ENCODE assay signal across 9 cellular contexts in genomic region chr12:5796171-5797091, GRCh38.
A peak's percentile ranks its signal among the peaks of the same experiment; 100 is the strongest.
DNase-seq lines count a peak whose midpoint lies in the region; ATAC-seq and TF ChIP-seq lines count a peak whose summit lies in the region.
"Had no signal": no experiment of that assay in that cellular context is flagged by ENCODE, and none has a peak within 500 bp of the region (broad histone marks: within the 10 kb centered on the region; RNA-seq: fewer than 3 reads in every experiment).

No MANE protein-coding gene starts in this region.

- TF ChIP-seq CTCF in mammary epithelial cell (conservative IDR thresholded peaks at IDR 0.05 in 1 of 2, IDR thresholded peaks at IDR 0.05 in 1 of 2; ENCODE audit: extremely low read depth in 1 of 2, insufficient read depth in 1 of 2, low read depth in 1 of 2, low read length in 2 of 2) (peak; percentile 14 to 30), MCF 10A (IDR thresholded peaks at IDR 0.05; ENCODE audit: unreplicated experiment) (no peak), PC-3 (conservative IDR thresholded peaks at IDR 0.05; ENCODE audit: low read depth, low read length) (peak; percentile 58)

- H3K27ac ChIP-seq in mammary epithelial cell (ENCODE audit: insufficient read depth, low read depth, low read length) = no peak overlapping the region
- no peak overlapping the region for H3K27ac ChIP-seq in PC-3 (ENCODE audit: low read length)
- no peak overlapping the region for H3K27ac ChIP-seq in caudate nucleus (ENCODE audit: low read depth, low read length)

- no peaks in the 10 kb centered on the region for H3K9me2 ChIP-seq in PC-3 (replicated peaks; ENCODE audit: low read length)

- intact Hi-C loops in mammary epithelial cell (cut with micrococcal nuclease) (no loop called here), MCF 10A (cut with micrococcal nuclease) (no loop called here), PC-3 (cut with micrococcal nuclease) (no loop called here)

- no peak overlapping the region for H3K9ac ChIP-seq in mammary epithelial cell (ENCODE audit: insufficient read depth, low read length)
- H3K9ac ChIP-seq in PC-3 (ENCODE audit: low read length) = no peak overlapping the region

- no peak overlapping the region for H3K4me2 ChIP-seq in mammary epithelial cell (ENCODE audit: insufficient read depth, low read depth, low read length)
- no peak overlapping the region for H3K4me2 ChIP-seq in PC-3 (ENCODE audit: low read length)

- H3K27ac Mint-ChIP-seq in MCF 10A (ENCODE audit: low read depth, unreplicated experiment) = no peak overlapping the region

- H3K4me3 Mint-ChIP-seq in MCF 10A (ENCODE audit: unreplicated experiment) = no peak overlapping the region
- H3K4me3 Mint-ChIP-seq: activated T-cell treated with anti-CD3 and anti-CD28 coated beads, Interleukin-2, amount 50 U/mL, for 4 hours had no signal

- dilution Hi-C loops in mammary epithelial cell (cut with HindIII; ENCODE audit: low sequenced_read_pairs) = no loop called here

- H3K27me3 Mint-ChIP-seq in MCF 10A (ENCODE audit: insufficient read depth, unreplicated experiment) = no peaks in the 10 kb centered on the region

- no peaks in the 10 kb centered on the region for H3K4me1 ChIP-seq in mammary epithelial cell (ENCODE audit: insufficient read depth, low read length)
- no peaks in the 10 kb centered on the region for H3K4me1 ChIP-seq in PC-3 (ENCODE audit: insufficient read depth, low read length)

- DNase-seq in mammary epithelial cell = no peak
- no peak for DNase-seq in MCF 10A (ENCODE audit: unreplicated experiment)
- peak; percentile 22 for DNase-seq in PC-3
- peak; percentile 44 for DNase-seq in glomerular visceral epithelial cell (ENCODE audit: extremely low spot score)
- peak in 2 of 3 donors; percentile 2 to 8 for DNase-seq in stimulated activated CD4-positive, alpha-beta T cell treated with anti-CD3 and anti-CD28 coated beads, Interleukin-12 subunit alpha, Interleukin-12 subunit beta, amount 100 ng/mL, for 48 hours (ENCODE audit: low read depth in 2 of 3, low spot score in 1 of 3)
- DNase-seq in caudate nucleus (lab: John Stamatoyannopoulos, UW) = no peak
- DNase-seq: activated T-cell treated with anti-CD3 and anti-CD28 coated beads, Interleukin-2, amount 50 U/mL, for 4 hours had no signal

- H3F3A ChIP-seq in PC-3 (ENCODE audit: low read length, unreplicated experiment) = no peaks in the 10 kb centered on the region

- no peaks in the 10 kb centered on the region for H3K27me3 ChIP-seq in mammary epithelial cell (ENCODE audit: insufficient read depth, low read length)
- H3K27me3 ChIP-seq in PC-3 (ENCODE audit: low read length) = no peaks in the 10 kb centered on the region

- no peak overlapping the region for H3K4me3 ChIP-seq in mammary epithelial cell (replicated peaks in 1 of 3; ENCODE audit: insufficient read depth in 1 of 3, low read depth in 2 of 3, low read length in 3 of 3)
- H3K4me3 ChIP-seq in PC-3 (ENCODE audit: low read length) = no peak overlapping the region

- H4K20me1 ChIP-seq in mammary epithelial cell (ENCODE audit: insufficient read depth, low read length) (no peaks in the 10 kb centered on the region), PC-3 (ENCODE audit: low read length) (no peaks in the 10 kb centered on the region)

- POLR2A ChIA-PET in MCF 10A (lab: Yijun Ruan, JAX) = no interaction called here
- POLR2A ChIA-PET in PC-3 (lab: Charles Lee; ENCODE audit: unreplicated experiment) = no interaction called here

- in situ Hi-C loops in mammary epithelial cell (cut with MboI; ENCODE audit: low sequenced_read_pairs in 2 of 2) = no loop called here

- H3K79me2 ChIP-seq in mammary epithelial cell (ENCODE audit: insufficient read depth, low read length) = no peaks in the 10 kb centered on the region
- H3K79me2 ChIP-seq in PC-3 (ENCODE audit: low read length) = no peaks in the 10 kb centered on the region

- no peaks in the 10 kb centered on the region for H3K4me1 Mint-ChIP-seq in MCF 10A (ENCODE audit: insufficient read depth, unreplicated experiment)

- H3K9me3 Mint-ChIP-seq in MCF 10A (ENCODE audit: unreplicated experiment) = peaks cover 25% of the 10 kb centered on the region
- H3K9me3 Mint-ChIP-seq: activated T-cell treated with anti-CD3 and anti-CD28 coated beads, Interleukin-2, amount 50 U/mL, for 4 hours had no signal

- WGBS in mammary epithelial cell (ENCODE audit: low coverage, missing lambda C conversion rate) = 73% methylated on average over 19 of the region's 19 CpGs

- no peak overlapping the region for H2AFZ ChIP-seq in mammary epithelial cell (ENCODE audit: low read depth, low read length)
- no peak overlapping the region for H2AFZ ChIP-seq in PC-3 (ENCODE audit: low read length)

- CTCF ChIA-PET in mammary epithelial cell (lab: Charles Lee; ENCODE audit: low non-redundant PET) (no interaction called here), MCF 10A (lab: Yijun Ruan, JAX) (interaction anchor here (0.6 to 0.9 kb wide), 5 partner anchors 11 to 358 kb away, joined by 3 read pairs; no protein-coding TSS in a partner anchor), PC-3 (lab: Charles Lee) (no interaction called here)

- H3K36me3 ChIP-seq in mammary epithelial cell (ENCODE audit: insufficient read depth, low read length) = no peaks in the 10 kb centered on the region
- no peaks in the 10 kb centered on the region for H3K36me3 ChIP-seq in PC-3 (ENCODE audit: low read depth, low read length)

- H3K9me3 ChIP-seq in mammary epithelial cell (replicated peaks; ENCODE audit: insufficient read depth, low read length) (peaks cover 16% of the 10 kb centered on the region), PC-3 (ENCODE audit: low read length) (no peaks in the 10 kb centered on the region)

- no peak for ATAC-seq in PC-3
- no peak for ATAC-seq in GM21825 (IDR thresholded peaks at IDR 0.05; ENCODE audit: unreplicated experiment)
- no peak for ATAC-seq in HG03135 (IDR thresholded peaks at IDR 0.05; ENCODE audit: unreplicated experiment)

- no peaks in the 10 kb centered on the region for H3K36me3 Mint-ChIP-seq in MCF 10A (ENCODE audit: insufficient read depth, unreplicated experiment)

- BruUV-seq in mammary epithelial cell (replicated peaks; lab: Mats Ljungman, UMichigan) (no TSS peak), MCF 10A (replicated peaks; lab: Mats Ljungman, UMichigan) (no TSS peak), PC-3 (replicated peaks; lab: Mats Ljungman, UMichigan) (no TSS peak)

Comparison
In these comparisons a context has a peak if more than half of its experiments do, and no peak if none do; other contexts are left out.
1. DNase-seq: peak in PC-3 (single experiment), glomerular visceral epithelial cell (single experiment) and stimulated activated CD4-positive, alpha-beta T cell treated with anti-CD3 and anti-CD28 coated beads, Interleukin-12 subunit alpha, Interleukin-12 subunit beta, amount 100 ng/mL, for 48 hours (2 of 3); none in mammary epithelial cell (single experiment), MCF 10A (single experiment) and caudate nucleus (0 of 61).